In genomic region chr1:54415986-54416385, GRCh38 we compare ENCODE assay signal across 20 cellular contexts.
"Had no signal": no experiment of that assay in that cellular context is flagged by ENCODE, and none has a peak within 500 bp of the region (broad histone marks: within the 10 kb centered on the region; RNA-seq: fewer than 3 reads in every experiment).

No MANE protein-coding gene starts in this region.

- DNase-seq: cerebellar nuclear complex; colonic mucosa; effector CD4-positive, alpha-beta T cell; endodermal cell; erythroblast; foreskin melanocyte; heart right ventricle; islet precursor cell; left ventricle myocardium superior; mesendoderm; naive B cell; spleen; stimulated activated CD4-positive, alpha-beta T cell treated with anti-CD3 and anti-CD28 coated beads, Interleukin-15, amount 100 ng/mL, for 24 hours; stimulated activated CD4-positive, alpha-beta T cell treated with anti-CD3 and anti-CD28 coated beads, Interleukin-1b, Interleukin-23, amount 100 ng/mL, for 48 hours; stimulated activated CD4-positive, alpha-beta T cell treated with anti-CD3 and anti-CD28 coated beads, Interleukin-4, amount 100 ng/mL, for 24 hours; stimulated activated naive CD8-positive, alpha-beta T cell treated with anti-CD3 and anti-CD28 coated beads, Interleukin-15, amount 100 ng/mL, for 72 hours had no signal

- H3K4me3 Mint-ChIP-seq: endodermal cell; nephron; stimulated activated memory B cell treated with anti-CD40 and anti-IgM and Interleukin-4, amounts not matched to agents 10 μg/mL and 1 μg/mL and 100 μg/mL, for 72 hours; stimulated activated naive CD8-positive, alpha-beta T cell treated with anti-CD3 and anti-CD28 coated beads, Interleukin-15, amount 100 ng/mL, for 72 hours had no signal

- H3K4me1 Mint-ChIP-seq: stimulated activated memory B cell treated with anti-CD40 and anti-IgM and Interleukin-4, amounts not matched to agents 10 μg/mL and 1 μg/mL and 100 μg/mL, for 72 hours had no signal

- H3K27ac Mint-ChIP-seq: endodermal cell; stimulated activated memory B cell treated with anti-CD40 and anti-IgM and Interleukin-4, amounts not matched to agents 10 μg/mL and 1 μg/mL and 100 μg/mL, for 72 hours had no signal

- H3K9me3 Mint-ChIP-seq: endodermal cell; naive B cell; nephron; stimulated activated memory B cell treated with anti-CD40 and anti-IgM and Interleukin-4, amounts not matched to agents 10 μg/mL and 1 μg/mL and 100 μg/mL, for 72 hours; stimulated activated naive CD8-positive, alpha-beta T cell treated with anti-CD3 and anti-CD28 coated beads, Interleukin-15, amount 100 ng/mL, for 72 hours had no signal

- ATAC-seq: heart right ventricle; left ventricle myocardium superior; psoas muscle; sciatic nerve; stimulated activated memory B cell treated with anti-CD40 and anti-IgM and Interleukin-4, amounts not matched to agents 10 μg/mL and 1 μg/mL and 100 μg/mL, for 72 hours; stimulated activated naive CD8-positive, alpha-beta T cell treated with anti-CD3 and anti-CD28 coated beads, Interleukin-15, amount 100 ng/mL, for 72 hours had no signal

- H3K36me3 Mint-ChIP-seq: naive B cell; stimulated activated memory B cell treated with anti-CD40 and anti-IgM and Interleukin-4, amounts not matched to agents 10 μg/mL and 1 μg/mL and 100 μg/mL, for 72 hours had no signal
